Comparison of ENCODE assay signal across 8 cellular contexts in genomic region chr12:46269429-46270241, GRCh38. TPM values are rescaled to one million over a fixed set of nuclear protein-coding genes. Genes with fewer than 3 reads are reported as not detected.
DNase-seq lines count a peak whose midpoint lies in the region; ATAC-seq and TF ChIP-seq lines count a peak whose summit lies in the region.

No MANE protein-coding gene starts in this region.

- peak overlapping the region; percentile 85 for H3K4me3 ChIP-seq in AG04449 (ENCODE audit: low read depth, low read length)

- peaks cover 6% of the 10 kb centered on the region for H3K4me1 Mint-ChIP-seq in MCF 10A (ENCODE audit: insufficient read depth, unreplicated experiment)

- intact Hi-C loops in MCF 10A (cut with micrococcal nuclease), result loop anchor here (2.0 to 10.0 kb wide), 6 partner anchors 101 to 665 kb away; partner anchors contain the start of gene SCAF11
- intact Hi-C loops in left colon (cut with DNase I, micrococcal nuclease), result loop anchor here in 1 of 2 donors (5.0 to 10.0 kb wide), 2 partner anchors 47 to 95 kb away; no protein-coding TSS in a partner anchor

- CTCF ChIA-PET in AG04449 (lab: Yijun Ruan, JAX), result interaction anchor here (1.4 to 1.6 kb wide), 2 partner anchors 32 to 145 kb away, joined by 4 to 6 read pairs; no protein-coding TSS in a partner anchor
- CTCF ChIA-PET in MCF 10A (lab: Yijun Ruan, JAX), result interaction anchor here (0.6 to 1.6 kb wide), 10 partner anchors 13 to 661 kb away, joined by 3 to 6 read pairs (median 4); no protein-coding TSS in a partner anchor

- TF ChIP-seq CTCF in AG04449 (IDR thresholded peaks at IDR 0.05; ENCODE audit: insufficient read depth, low read length, missing control alignments) (no peak), MCF 10A (IDR thresholded peaks at IDR 0.05; ENCODE audit: unreplicated experiment) (no peak)

- H3K9me3 Mint-ChIP-seq in MCF 10A (ENCODE audit: unreplicated experiment), result no peaks in the 10 kb centered on the region

- no peaks in the 10 kb centered on the region for H3K27me3 Mint-ChIP-seq in MCF 10A (ENCODE audit: insufficient read depth, unreplicated experiment)

- ATAC-seq in GM19035 (IDR thresholded peaks at IDR 0.05; ENCODE audit: unreplicated experiment) (peak; percentile 21), HG03342 (IDR thresholded peaks at IDR 0.05; ENCODE audit: unreplicated experiment) (peak; percentile 17), left colon (peak; percentile 47)

- DNase-seq in AG04449 (ENCODE audit: low read depth, low spot score) (no peak), T-helper 1 cell (peak in 4 of 5 donors; percentile 33 to 73 (median 48)), MCF 10A (ENCODE audit: unreplicated experiment) (peak; percentile 45), left colon (peak; percentile 65), HPDE6-E6E7 (ENCODE audit: extremely low spot score) (no peak)
- peak; percentile 49 to 54 (median 52) for DNase-seq in stimulated activated CD4-positive, alpha-beta T cell treated with anti-CD3 and anti-CD28 coated beads, TNF-alpha, amount 100 ng/mL, for 4 hours (ENCODE audit: low read depth in 3 of 3)

- H3K27ac Mint-ChIP-seq in MCF 10A (ENCODE audit: low read depth, unreplicated experiment), result no peak overlapping the region

- POLR2A ChIA-PET in AG04449 (lab: Yijun Ruan, JAX) (interaction anchor here (0.7 kb wide), 1 partner anchor 144 kb away, joined by 4 read pairs; no protein-coding TSS in a partner anchor), MCF 10A (lab: Yijun Ruan, JAX) (interaction anchor here (0.6 to 3.8 kb wide), 58 partner anchors 8 to 664 kb away, joined by 3 to 133 read pairs (median 6); partner anchors contain the start of genes SCAF11 and SLC38A2)

- H3K4me3 Mint-ChIP-seq in MCF 10A (ENCODE audit: unreplicated experiment), result no peak overlapping the region

- BruUV-seq in MCF 10A (replicated peaks; lab: Mats Ljungman, UMichigan), result no TSS peak

- H3K36me3 Mint-ChIP-seq in MCF 10A (ENCODE audit: insufficient read depth, unreplicated experiment), result peaks cover 8% of the 10 kb centered on the region

RNA-seq across cellular contexts. Expression of gene SLC38A1, which starts 0.8 kb away (rescaled TPM):
- total RNA-seq in MCF 10A (2022), result 327 and 339 TPM in 2 replicates
- total RNA-seq in left colon, result 100 to 1,000 TPM; 126 to 149 TPM

Comparison
In these comparisons a context has a peak if more than half of its experiments do, and no peak if none do; other contexts are left out.
1. DNase-seq: peak in T-helper 1 cell (4 of 5), MCF 10A (single experiment), left colon (2 of 2) and stimulated activated CD4-positive, alpha-beta T cell treated with anti-CD3 and anti-CD28 coated beads, TNF-alpha, amount 100 ng/mL, for 4 hours (3 of 3); none in AG04449 (single experiment) and HPDE6-E6E7 (single experiment).
2. Peak in every context shown above with its lines, with median percentiles within 50 percentile points of each other: ATAC-seq.